ENCODE assay signal across 8 cellular contexts in the genomic region with DNA sequence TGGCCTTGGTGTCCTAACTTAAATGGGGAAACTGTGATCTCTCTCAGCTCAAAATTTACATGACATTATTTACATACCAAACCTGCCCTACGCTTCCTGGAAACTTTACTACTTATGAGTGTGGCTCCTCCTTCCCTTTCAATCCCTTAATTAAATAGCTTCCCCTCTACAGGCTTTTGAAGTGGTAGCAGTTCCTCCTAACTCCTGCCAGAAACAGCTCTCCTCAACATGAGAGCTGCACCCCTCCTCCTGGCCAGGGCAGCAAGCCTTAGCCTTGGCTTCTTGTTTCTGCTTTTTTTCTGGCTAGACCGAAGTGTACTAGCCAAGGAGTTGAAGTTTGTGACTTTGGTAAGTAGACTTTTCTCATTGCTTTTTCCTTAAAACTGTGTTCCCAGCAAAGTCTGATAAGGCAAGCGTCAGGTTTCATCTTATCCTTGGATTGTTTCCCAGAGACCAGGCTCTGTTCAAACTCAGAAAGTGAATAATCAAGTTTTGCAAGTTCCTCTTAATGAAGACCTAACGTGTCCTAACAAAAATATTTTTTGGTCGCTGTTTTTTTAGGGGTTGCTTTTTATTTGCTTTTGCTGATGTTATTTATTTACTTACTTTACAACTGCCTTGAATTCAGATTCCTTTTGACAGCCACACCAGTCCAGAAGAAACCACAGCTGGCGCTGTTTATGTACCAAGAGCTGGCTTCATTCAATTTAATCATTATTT. TPM values are rescaled to one million over a fixed set of nuclear protein-coding genes. Genes with fewer than 3 reads are reported as not detected.
DNase-seq lines count a peak whose midpoint lies in the region; ATAC-seq and TF ChIP-seq lines count a peak whose summit lies in the region.

A gene with protein sequence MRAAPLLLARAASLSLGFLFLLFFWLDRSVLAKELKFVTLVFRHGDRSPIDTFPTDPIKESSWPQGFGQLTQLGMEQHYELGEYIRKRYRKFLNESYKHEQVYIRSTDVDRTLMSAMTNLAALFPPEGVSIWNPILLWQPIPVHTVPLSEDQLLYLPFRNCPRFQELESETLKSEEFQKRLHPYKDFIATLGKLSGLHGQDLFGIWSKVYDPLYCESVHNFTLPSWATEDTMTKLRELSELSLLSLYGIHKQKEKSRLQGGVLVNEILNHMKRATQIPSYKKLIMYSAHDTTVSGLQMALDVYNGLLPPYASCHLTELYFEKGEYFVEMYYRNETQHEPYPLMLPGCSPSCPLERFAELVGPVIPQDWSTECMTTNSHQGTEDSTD (plus strand): TSS at position 179 of the 720 bp plus-strand sequence. CDS start 50 bp downstream, at position 229.

- H3K4me3 ChIP-seq in BJ (ENCODE audit: low read depth, low read length) (no peak within 1 kb of the TSS), H7 (ENCODE audit: insufficient read depth, low read depth, low read length) (no peak within 1 kb of the TSS), NT2/D1 (ENCODE audit: insufficient read length, low read depth) (no peak within 1 kb of the TSS), esophagus (ENCODE audit: low read depth in 1 of 2, low read length in 2 of 2) (peak within 1 kb of the TSS; percentile 38 to 63)

- H3K27ac ChIP-seq in esophagus (ENCODE audit: low read depth in 2 of 2, low read length in 1 of 2) = peak within 1 kb of the TSS; percentile 89 to 90

- H3K4me1 ChIP-seq in NT2/D1 (ENCODE audit: insufficient read depth, insufficient read length) (no peaks in the 10 kb centered on the region), esophagus (ENCODE audit: control insufficient read depth in 2 of 2, insufficient read depth in 2 of 2, low read length in 1 of 2) (peaks cover 0 to 2% of the 10 kb centered on the region in 2 donors)

- H3K9me3 ChIP-seq in NT2/D1 (ENCODE audit: insufficient read depth, low read length) = no peaks in the 10 kb centered on the region
- H3K9me3 ChIP-seq in esophagus (ENCODE audit: control insufficient read depth in 2 of 2, insufficient read depth in 1 of 2, low read depth in 1 of 2, low read length in 1 of 2) = no peaks in the 10 kb centered on the region

- TF ChIP-seq CTCF in BJ (IDR thresholded peaks at IDR 0.05; ENCODE audit: insufficient read depth, low read depth, low read length) (no peak), nephron (IDR thresholded peaks at IDR 0.05; ENCODE audit: unreplicated experiment in 3 of 3) (no peak)

- DNase-seq in BJ (ENCODE audit: low read depth) (peak; percentile 10), H7 (peak; percentile 12), NT2/D1 (ENCODE audit: low read depth, low spot score) (peak; percentile 42)
- no peak for DNase-seq in stimulated activated CD4-positive, alpha-beta T cell treated with anti-CD3 and anti-CD28 coated beads, Interleukin-2, amount 100 ng/mL, for 48 hours
- no peak for DNase-seq in NK-92 treated with Interleukin-12 subunit alpha and Interleukin-12 subunit beta, amount 100 ng/mL, for 24 hours (lab: John Stamatoyannopoulos, UW)

- H3K9me3 Mint-ChIP-seq in nephron = peaks cover 3% of the 10 kb centered on the region

- peaks cover 4% of the 10 kb centered on the region for H3K27me3 Mint-ChIP-seq in nephron (ENCODE audit: low read depth)

- peak within 1 kb of the TSS; percentile 68 to 76 (median 74) for H3K4me3 Mint-ChIP-seq in nephron

- WGBS in esophagus, 2 donors = 11 to 13% methylated on average over 6 of the region's 6 CpGs

- H3K36me3 Mint-ChIP-seq in nephron (ENCODE audit: low read depth) = no peaks in the 10 kb centered on the region

- POLR2A ChIA-PET in BJ (lab: Charles Lee) = interaction anchor here (0.7 kb wide), 1 partner anchor 668 kb away, joined by 4 read pairs; no protein-coding TSS in a partner anchor

- H3K27me3 ChIP-seq in BJ (ENCODE audit: control insufficient read depth, insufficient read depth, low read length) = no peaks in the 10 kb centered on the region
- H3K27me3 ChIP-seq in H7 (ENCODE audit: control insufficient read depth, insufficient read depth, low read length) = no peaks in the 10 kb centered on the region
- H3K27me3 ChIP-seq in NT2/D1 (ENCODE audit: insufficient read depth, insufficient read length) = no peaks in the 10 kb centered on the region
- no peaks in the 10 kb centered on the region for H3K27me3 ChIP-seq in esophagus (ENCODE audit: control insufficient read depth in 1 of 2, insufficient read depth in 2 of 2, low read length in 2 of 2)

- CTCF ChIA-PET in BJ (lab: Yijun Ruan, JAX) = interaction anchor here (0.5 to 1.6 kb wide), 3 partner anchors 20 to 61 kb away, joined by 3 read pairs; no protein-coding TSS in a partner anchor

- H3K27ac Mint-ChIP-seq in nephron = peak within 1 kb of the TSS; percentile 99 to 100 (median 99)

- H3K4me1 Mint-ChIP-seq in nephron = peaks cover 40% of the 10 kb centered on the region

- no peak within 1 kb of the TSS for H3K9ac ChIP-seq in NT2/D1 (ENCODE audit: insufficient read length, low read depth)

- H3K36me3 ChIP-seq in BJ (ENCODE audit: control insufficient read depth, insufficient read depth, low read length) (no peaks in the 10 kb centered on the region), H7 (replicated peaks; ENCODE audit: control insufficient read depth, insufficient read depth, low read length) (no peaks in the 10 kb centered on the region), NT2/D1 (ENCODE audit: insufficient read depth, insufficient read length, low read length) (no peaks in the 10 kb centered on the region), esophagus (ENCODE audit: control insufficient read depth in 2 of 2, insufficient read depth in 2 of 2, low read length in 1 of 2) (no peaks in the 10 kb centered on the region)

- ATAC-seq in HG03469 (IDR thresholded peaks at IDR 0.05; ENCODE audit: unreplicated experiment) = no peak

RNA-seq across cellular contexts. Expression of the gene that starts here (rescaled TPM):
- 0.37 and 0.42 TPM in 2 replicates for polyA plus RNA-seq in BJ (2011; rRNA removed)
- polyA minus RNA-seq in BJ (2011; rRNA and poly(A)+ RNA removed) = 0.46 and 0.62 TPM in 2 replicates
- total RNA-seq in H7 (2014; rRNA removed; shearing (Covaris generic)) = 0.62 and 2.5 TPM in 2 replicates
- polyA plus RNA-seq in esophagus = 10 to 100 TPM; 22.5 to 48.4 TPM

Comparison
In these comparisons a context has a peak if more than half of its experiments do, and no peak if none do; other contexts are left out.
1. RNA of the gene that starts here (polyA plus RNA-seq): 22.5 to 48.4 TPM in esophagus; 0.37 to 0.42 TPM in BJ; every median in the first group is over 10 times any median in the second.
2. Peak in DNase-seq in BJ; RNA of the gene not detected or under 1 TPM.
3. DNase-seq: peak in H7 (single experiment) and NT2/D1 (single experiment); none in stimulated activated CD4-positive, alpha-beta T cell treated with anti-CD3 and anti-CD28 coated beads, Interleukin-2, amount 100 ng/mL, for 48 hours (0 of 2) and NK-92 treated with Interleukin-12 subunit alpha and Interleukin-12 subunit beta, amount 100 ng/mL, for 24 hours (single experiment).
4. H3K4me3 ChIP-seq: peak in esophagus (2 of 2); none in BJ (single experiment), H7 (single experiment) and NT2/D1 (single experiment).